In the genomic region with DNA sequence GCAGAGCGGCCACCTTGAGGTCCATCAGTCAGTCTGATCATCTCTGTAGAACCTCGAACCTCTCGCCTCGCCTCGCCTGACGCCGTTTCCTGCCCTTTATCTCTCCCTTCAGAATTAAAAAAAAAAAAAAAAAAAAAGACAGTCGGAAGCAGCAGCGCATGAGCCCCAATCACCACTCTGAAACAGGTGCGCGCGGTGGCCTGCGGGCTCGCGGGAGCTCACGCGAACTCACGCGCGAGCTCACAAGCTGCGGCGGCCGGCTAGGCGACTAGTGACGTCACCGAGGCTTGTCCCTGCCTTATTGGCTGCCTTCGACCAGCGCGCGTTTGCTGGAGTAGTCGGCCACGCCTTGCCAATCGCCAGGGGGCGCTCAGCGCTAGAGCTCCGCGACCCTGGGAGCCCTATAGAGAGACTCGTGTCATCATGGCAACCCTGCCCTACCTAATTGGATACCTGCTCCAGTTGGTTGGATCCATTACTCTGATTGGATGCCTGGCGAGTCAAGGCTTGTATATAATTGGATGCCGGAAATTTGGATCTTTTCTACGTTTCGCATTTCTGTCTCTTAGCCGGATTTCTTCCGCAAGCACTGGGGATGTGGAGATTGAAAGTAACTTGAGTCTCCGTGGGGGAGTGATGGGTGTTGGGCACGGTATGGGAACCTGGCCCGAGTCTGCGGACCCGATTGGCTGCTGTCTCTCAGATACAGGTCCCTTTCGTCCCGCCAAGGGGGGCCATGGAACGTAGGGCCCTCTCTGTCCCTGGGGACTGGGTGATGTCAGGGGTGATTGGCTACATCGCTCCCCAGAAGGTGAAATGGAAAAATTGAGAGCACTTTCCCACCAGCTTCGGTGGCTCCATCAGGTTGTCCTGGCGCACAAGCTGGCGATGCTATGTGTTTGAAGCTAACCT, we compare ENCODE assay signal across 1 cellular context.
TF ChIP-seq lines count a peak whose summit lies in the region.

No MANE protein-coding gene starts in this region.

TF ChIP-seq in WTC11, 78 proteins besides CTCF, POLR2A, EP300 and RAD21 (continued from another document):
- TF ChIP-seq, protein P1, sequence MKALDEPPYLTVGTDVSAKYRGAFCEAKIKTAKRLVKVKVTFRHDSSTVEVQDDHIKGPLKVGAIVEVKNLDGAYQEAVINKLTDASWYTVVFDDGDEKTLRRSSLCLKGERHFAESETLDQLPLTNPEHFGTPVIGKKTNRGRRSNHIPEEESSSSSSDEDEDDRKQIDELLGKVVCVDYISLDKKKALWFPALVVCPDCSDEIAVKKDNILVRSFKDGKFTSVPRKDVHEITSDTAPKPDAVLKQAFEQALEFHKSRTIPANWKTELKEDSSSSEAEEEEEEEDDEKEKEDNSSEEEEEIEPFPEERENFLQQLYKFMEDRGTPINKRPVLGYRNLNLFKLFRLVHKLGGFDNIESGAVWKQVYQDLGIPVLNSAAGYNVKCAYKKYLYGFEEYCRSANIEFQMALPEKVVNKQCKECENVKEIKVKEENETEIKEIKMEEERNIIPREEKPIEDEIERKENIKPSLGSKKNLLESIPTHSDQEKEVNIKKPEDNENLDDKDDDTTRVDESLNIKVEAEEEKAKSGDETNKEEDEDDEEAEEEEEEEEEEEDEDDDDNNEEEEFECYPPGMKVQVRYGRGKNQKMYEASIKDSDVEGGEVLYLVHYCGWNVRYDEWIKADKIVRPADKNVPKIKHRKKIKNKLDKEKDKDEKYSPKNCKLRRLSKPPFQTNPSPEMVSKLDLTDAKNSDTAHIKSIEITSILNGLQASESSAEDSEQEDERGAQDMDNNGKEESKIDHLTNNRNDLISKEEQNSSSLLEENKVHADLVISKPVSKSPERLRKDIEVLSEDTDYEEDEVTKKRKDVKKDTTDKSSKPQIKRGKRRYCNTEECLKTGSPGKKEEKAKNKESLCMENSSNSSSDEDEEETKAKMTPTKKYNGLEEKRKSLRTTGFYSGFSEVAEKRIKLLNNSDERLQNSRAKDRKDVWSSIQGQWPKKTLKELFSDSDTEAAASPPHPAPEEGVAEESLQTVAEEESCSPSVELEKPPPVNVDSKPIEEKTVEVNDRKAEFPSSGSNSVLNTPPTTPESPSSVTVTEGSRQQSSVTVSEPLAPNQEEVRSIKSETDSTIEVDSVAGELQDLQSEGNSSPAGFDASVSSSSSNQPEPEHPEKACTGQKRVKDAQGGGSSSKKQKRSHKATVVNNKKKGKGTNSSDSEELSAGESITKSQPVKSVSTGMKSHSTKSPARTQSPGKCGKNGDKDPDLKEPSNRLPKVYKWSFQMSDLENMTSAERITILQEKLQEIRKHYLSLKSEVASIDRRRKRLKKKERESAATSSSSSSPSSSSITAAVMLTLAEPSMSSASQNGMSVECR (CRISPR knock-in tag; IDR thresholded peaks at IDR 0.05; ENCODE audit: borderline replicate concordance) = no peak
- TF ChIP-seq ELF4 (CRISPR knock-in tag; IDR thresholded peaks at IDR 0.05; ENCODE audit: low read depth) (no peak), CREM (CRISPR knock-in tag; IDR thresholded peaks at IDR 0.05) (peak; percentile 92; the same call in 1 of the 2 replicates), GRHL2 (CRISPR knock-in tag; IDR thresholded peaks at IDR 0.05; ENCODE audit: insufficient replicate concordance, severe bottlenecking) (no peak), RELA (CRISPR knock-in tag; IDR thresholded peaks at IDR 0.05; ENCODE audit: borderline replicate concordance) (no peak), KAT7 (CRISPR knock-in tag; IDR thresholded peaks at IDR 0.05; ENCODE audit: borderline replicate concordance) (no peak), ZNF219 (CRISPR knock-in tag; IDR thresholded peaks at IDR 0.05; ENCODE audit: borderline replicate concordance) (no peak), ETV6 (CRISPR knock-in tag; IDR thresholded peaks at IDR 0.05) (peak; percentile 71; the same call in 1 of the 2 replicates), NFE2L1 (CRISPR knock-in tag; IDR thresholded peaks at IDR 0.05) (no peak; the same call in 1 of the 2 replicates), ZNF396 (CRISPR knock-in tag; IDR thresholded peaks at IDR 0.05; ENCODE audit: borderline replicate concordance) (no peak), NFATC4 (CRISPR knock-in tag; IDR thresholded peaks at IDR 0.05) (no peak), RORB (CRISPR knock-in tag; IDR thresholded peaks at IDR 0.05) (no peak), ZNF263 (CRISPR knock-in tag; IDR thresholded peaks at IDR 0.05; ENCODE audit: low read depth) (no peak), ZNF121 (CRISPR knock-in tag; IDR thresholded peaks at IDR 0.05) (no peak)
- TF ChIP-seq, protein P2, sequence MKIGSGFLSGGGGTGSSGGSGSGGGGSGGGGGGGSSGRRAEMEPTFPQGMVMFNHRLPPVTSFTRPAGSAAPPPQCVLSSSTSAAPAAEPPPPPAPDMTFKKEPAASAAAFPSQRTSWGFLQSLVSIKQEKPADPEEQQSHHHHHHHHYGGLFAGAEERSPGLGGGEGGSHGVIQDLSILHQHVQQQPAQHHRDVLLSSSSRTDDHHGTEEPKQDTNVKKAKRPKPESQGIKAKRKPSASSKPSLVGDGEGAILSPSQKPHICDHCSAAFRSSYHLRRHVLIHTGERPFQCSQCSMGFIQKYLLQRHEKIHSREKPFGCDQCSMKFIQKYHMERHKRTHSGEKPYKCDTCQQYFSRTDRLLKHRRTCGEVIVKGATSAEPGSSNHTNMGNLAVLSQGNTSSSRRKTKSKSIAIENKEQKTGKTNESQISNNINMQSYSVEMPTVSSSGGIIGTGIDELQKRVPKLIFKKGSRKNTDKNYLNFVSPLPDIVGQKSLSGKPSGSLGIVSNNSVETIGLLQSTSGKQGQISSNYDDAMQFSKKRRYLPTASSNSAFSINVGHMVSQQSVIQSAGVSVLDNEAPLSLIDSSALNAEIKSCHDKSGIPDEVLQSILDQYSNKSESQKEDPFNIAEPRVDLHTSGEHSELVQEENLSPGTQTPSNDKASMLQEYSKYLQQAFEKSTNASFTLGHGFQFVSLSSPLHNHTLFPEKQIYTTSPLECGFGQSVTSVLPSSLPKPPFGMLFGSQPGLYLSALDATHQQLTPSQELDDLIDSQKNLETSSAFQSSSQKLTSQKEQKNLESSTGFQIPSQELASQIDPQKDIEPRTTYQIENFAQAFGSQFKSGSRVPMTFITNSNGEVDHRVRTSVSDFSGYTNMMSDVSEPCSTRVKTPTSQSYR (CRISPR knock-in tag; IDR thresholded peaks at IDR 0.05) = no peak
- TF ChIP-seq, protein P3, sequence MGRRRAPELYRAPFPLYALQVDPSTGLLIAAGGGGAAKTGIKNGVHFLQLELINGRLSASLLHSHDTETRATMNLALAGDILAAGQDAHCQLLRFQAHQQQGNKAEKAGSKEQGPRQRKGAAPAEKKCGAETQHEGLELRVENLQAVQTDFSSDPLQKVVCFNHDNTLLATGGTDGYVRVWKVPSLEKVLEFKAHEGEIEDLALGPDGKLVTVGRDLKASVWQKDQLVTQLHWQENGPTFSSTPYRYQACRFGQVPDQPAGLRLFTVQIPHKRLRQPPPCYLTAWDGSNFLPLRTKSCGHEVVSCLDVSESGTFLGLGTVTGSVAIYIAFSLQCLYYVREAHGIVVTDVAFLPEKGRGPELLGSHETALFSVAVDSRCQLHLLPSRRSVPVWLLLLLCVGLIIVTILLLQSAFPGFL (CRISPR knock-in tag; IDR thresholded peaks at IDR 0.05; ENCODE audit: borderline replicate concordance) = no peak
- TF ChIP-seq, protein P4, sequence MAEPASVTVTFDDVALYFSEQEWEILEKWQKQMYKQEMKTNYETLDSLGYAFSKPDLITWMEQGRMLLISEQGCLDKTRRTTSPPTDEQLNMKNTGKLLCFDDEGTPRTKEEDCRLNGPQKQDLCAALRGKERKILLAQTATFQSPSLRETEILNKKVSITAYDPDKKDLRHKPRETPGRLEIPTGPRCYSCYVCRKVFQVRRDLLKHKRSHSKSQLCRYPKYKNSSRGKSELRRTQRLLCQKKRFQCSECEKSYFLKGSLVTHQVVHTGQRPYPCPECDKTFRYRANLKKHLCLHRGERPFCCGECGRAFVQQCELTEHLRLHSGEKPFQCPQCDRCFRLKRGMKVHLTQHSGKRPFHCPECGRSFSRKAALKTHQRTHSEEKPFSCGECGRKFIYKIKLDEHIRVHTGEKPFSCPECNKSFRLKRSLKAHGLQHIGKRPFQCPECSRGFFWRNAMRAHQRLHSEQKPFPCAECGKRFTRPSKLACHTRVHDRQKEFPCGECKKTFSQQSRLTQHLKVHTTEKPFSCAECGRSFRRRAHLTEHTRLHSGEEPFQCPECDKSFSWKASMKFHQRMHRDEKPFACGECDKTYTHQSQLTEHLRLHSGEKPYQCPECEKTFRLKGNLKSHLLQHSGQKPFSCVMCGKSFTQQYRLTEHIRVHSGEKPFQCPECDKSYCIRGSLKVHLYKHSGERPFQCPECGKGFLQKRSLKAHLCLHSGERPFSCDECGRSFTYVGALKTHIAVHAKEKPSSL (CRISPR knock-in tag; conservative IDR thresholded peaks at IDR 0.05) = no peak
- TF ChIP-seq, protein P5, sequence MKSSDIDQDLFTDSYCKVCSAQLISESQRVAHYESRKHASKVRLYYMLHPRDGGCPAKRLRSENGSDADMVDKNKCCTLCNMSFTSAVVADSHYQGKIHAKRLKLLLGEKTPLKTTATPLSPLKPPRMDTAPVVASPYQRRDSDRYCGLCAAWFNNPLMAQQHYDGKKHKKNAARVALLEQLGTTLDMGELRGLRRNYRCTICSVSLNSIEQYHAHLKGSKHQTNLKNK (CRISPR knock-in tag; IDR thresholded peaks at IDR 0.05) = no peak
- TF ChIP-seq, protein P6, sequence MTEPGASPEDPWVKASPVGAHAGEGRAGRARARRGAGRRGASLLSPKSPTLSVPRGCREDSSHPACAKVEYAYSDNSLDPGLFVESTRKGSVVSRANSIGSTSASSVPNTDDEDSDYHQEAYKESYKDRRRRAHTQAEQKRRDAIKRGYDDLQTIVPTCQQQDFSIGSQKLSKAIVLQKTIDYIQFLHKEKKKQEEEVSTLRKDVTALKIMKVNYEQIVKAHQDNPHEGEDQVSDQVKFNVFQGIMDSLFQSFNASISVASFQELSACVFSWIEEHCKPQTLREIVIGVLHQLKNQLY (CRISPR knock-in tag; IDR thresholded peaks at IDR 0.05) = no peak
